8 cellular contexts compared by ENCODE assay signal in the genomic region with DNA sequence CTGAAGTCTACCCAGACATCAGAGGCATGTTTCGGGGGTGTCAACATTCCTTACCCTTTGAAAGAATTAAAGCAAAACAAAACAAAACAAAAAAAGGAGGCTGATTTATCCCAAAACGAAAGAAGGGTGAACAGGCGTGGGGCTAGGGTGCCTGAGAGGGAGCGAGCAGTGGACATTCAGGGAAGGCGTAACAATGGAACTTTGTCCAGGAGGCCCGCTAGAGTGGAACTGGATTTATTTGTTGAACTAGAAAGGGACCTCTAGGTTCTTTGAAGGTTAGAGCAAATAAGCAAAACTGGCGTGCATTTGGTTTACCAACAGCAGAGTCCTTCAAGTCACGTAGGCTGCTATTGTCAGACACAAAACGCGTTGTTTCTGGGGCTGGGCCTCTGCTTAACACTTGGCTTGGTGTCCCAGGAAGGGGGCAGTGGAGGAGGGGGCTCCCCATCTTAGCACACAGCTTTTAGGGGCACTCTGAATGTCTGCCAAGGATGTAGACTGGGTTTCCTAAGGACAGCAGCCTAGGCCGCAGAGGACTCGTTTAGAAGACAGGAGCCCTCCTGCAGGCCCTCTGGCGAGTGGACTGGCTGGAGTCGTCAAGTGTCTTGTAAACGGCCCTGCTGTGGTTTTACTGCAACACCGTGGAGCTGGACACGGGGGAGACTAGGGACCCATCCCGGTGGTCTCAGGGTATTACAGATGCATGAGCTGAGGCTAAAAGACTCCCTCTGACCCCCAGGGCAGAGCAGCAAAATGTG.
A peak's percentile ranks its signal among the peaks of the same experiment; 100 is the strongest.
DNase-seq lines count a peak whose midpoint lies in the region; ATAC-seq, FAIRE-seq and TF ChIP-seq lines count a peak whose summit lies in the region.

No MANE protein-coding gene starts in this region.

- no peaks in the 10 kb centered on the region for H3K9me2 ChIP-seq in Loucy (replicated peaks; ENCODE audit: low read depth, low read length)

- no peaks in the 10 kb centered on the region for H3K27me3 Mint-ChIP-seq in effector memory CD8-positive, alpha-beta T cell
- H3K27me3 Mint-ChIP-seq in naive thymus-derived CD8-positive, alpha-beta T cell, result no peaks in the 10 kb centered on the region

- H3K4me1 ChIP-seq in Loucy (ENCODE audit: insufficient read depth, low read length, poor library complexity, severe bottlenecking), result peaks cover 6% of the 10 kb centered on the region

- peak overlapping the region; percentile 70 for H2AFZ ChIP-seq in Loucy (ENCODE audit: low read length)

- peak overlapping the region; percentile 79 for H3K4me3 Mint-ChIP-seq in effector memory CD8-positive, alpha-beta T cell
- peak overlapping the region; percentile 80 to 93 (median 86) for H3K4me3 Mint-ChIP-seq in naive thymus-derived CD8-positive, alpha-beta T cell

- ATAC-seq in effector memory CD8-positive, alpha-beta T cell (replicated peaks), result no peak
- ATAC-seq in naive thymus-derived CD8-positive, alpha-beta T cell, result no peak
- ATAC-seq in GM19324 (IDR thresholded peaks at IDR 0.05; ENCODE audit: low FRiP score, unreplicated experiment), result no peak

- H3K9ac ChIP-seq in Loucy (ENCODE audit: low read depth, low read length, poor library complexity, severe bottlenecking), result no peak overlapping the region

- peak; percentile 94 for FAIRE-seq in A204.1 (lab: Jason Lieb, UNC)

- H4K20me1 ChIP-seq in Loucy (ENCODE audit: insufficient read depth, low read length, poor library complexity, severe bottlenecking), result no peaks in the 10 kb centered on the region

- H3K4me2 ChIP-seq in Loucy (ENCODE audit: low read depth, low read length, poor library complexity, severe bottlenecking), result peak overlapping the region; percentile 85

- peak overlapping the region in 1 of 2 donors; percentile 68 for H3K27ac Mint-ChIP-seq in effector memory CD8-positive, alpha-beta T cell
- H3K27ac Mint-ChIP-seq in naive thymus-derived CD8-positive, alpha-beta T cell, result peak overlapping the region in 6 of 10 donors; percentile 53 to 85 (median 66)

- H3K9me3 Mint-ChIP-seq in effector memory CD8-positive, alpha-beta T cell, result no peaks in the 10 kb centered on the region
- no peaks in the 10 kb centered on the region for H3K9me3 Mint-ChIP-seq in naive thymus-derived CD8-positive, alpha-beta T cell

- H3K36me3 Mint-ChIP-seq in effector memory CD8-positive, alpha-beta T cell (ENCODE audit: insufficient read depth), result peaks cover 9% of the 10 kb centered on the region
- no peaks in the 10 kb centered on the region for H3K36me3 Mint-ChIP-seq in naive thymus-derived CD8-positive, alpha-beta T cell

- H3K4me3 ChIP-seq in Loucy (ENCODE audit: low read length, poor library complexity, severe bottlenecking), result peak overlapping the region; percentile 73

- no peaks in the 10 kb centered on the region for H3K79me2 ChIP-seq in Loucy (ENCODE audit: insufficient read depth, low read length)

- no peaks in the 10 kb centered on the region for H3K9me3 ChIP-seq in Loucy (ENCODE audit: insufficient read depth, low read depth, low read length)

- no peaks in the 10 kb centered on the region for H3K36me3 ChIP-seq in Loucy (ENCODE audit: insufficient read depth, low read length)

- no peaks in the 10 kb centered on the region for H3F3A ChIP-seq in Loucy (ENCODE audit: low read depth)

- no peaks in the 10 kb centered on the region for H3K27me3 ChIP-seq in Loucy (ENCODE audit: insufficient read depth, low read length, poor library complexity, severe bottlenecking)

- no peak for TF ChIP-seq CTCF in Loucy (conservative IDR thresholded peaks at IDR 0.05; ENCODE audit: low read length)

- peaks cover 11 to 21% of the 10 kb centered on the region in 2 donors for H3K4me1 Mint-ChIP-seq in effector memory CD8-positive, alpha-beta T cell (ENCODE audit: low read depth in 2 of 2)
- peaks cover 3 to 21% (median 19%) of the 10 kb centered on the region in 4 donors for H3K4me1 Mint-ChIP-seq in naive thymus-derived CD8-positive, alpha-beta T cell

- POLR2A ChIA-PET in naive thymus-derived CD8-positive, alpha-beta T cell (lab: Charles Lee), result no interaction called here

- DNase-seq in effector memory CD8-positive, alpha-beta T cell, result no peak
- no peak for DNase-seq in naive thymus-derived CD8-positive, alpha-beta T cell
- DNase-seq in NCI-H345 (lab: John Stamatoyannopoulos, UW) (no peak), HuH-7.5 (ENCODE audit: low spot score) (no peak)
- no peak for DNase-seq in activated CD4-positive, CD25-positive, alpha-beta regulatory T cell treated with anti-CD3 and anti-CD28 coated beads, Interleukin-2, amount 50 U/mL, for 72 hours
